Comparison of ENCODE assay signal across 1 cellular context in the genomic region with DNA sequence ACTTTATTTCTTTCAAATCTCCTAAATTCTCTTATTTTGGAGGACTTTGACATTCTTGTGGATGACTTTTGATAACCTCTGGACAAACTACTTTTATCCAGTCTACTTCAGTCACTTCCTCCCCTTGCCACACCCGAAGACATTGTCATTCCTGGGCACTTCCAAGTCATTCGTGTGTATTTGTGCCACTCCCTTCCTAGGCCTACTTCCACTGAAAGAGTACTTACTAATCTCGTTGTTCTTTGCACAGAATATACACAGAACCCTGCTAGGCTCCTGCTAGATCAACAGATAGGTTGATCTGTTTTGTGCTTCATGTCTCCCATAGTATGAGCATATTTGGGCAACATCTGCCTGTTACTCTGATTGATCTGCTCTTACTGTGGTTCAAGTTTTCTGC.
TF ChIP-seq lines count a peak whose summit lies in the region.

No MANE protein-coding gene starts in this region.

TF ChIP-seq in GM23338, 12 proteins besides CTCF, POLR2A, EP300 and RAD21:
- TF ChIP-seq STAT1 (IDR thresholded peaks at IDR 0.05; ENCODE audit: unreplicated experiment) (no peak), EZH2phosphoT487 (IDR thresholded peaks at IDR 0.05; ENCODE audit: unreplicated experiment) (no peak), EZH2 (IDR thresholded peaks at IDR 0.05; ENCODE audit: low read depth, unreplicated experiment) (no peak), CREB1 (CRISPR knock-in tag; IDR thresholded peaks at IDR 0.05; ENCODE audit: low read depth) (no peak), NANOG (IDR thresholded peaks at IDR 0.05; ENCODE audit: borderline replicate concordance) (no peak), ZNF114 (CRISPR knock-in tag; IDR thresholded peaks at IDR 0.05) (no peak), ETS1 (IDR thresholded peaks at IDR 0.05) (no peak), ZNF331 (CRISPR knock-in tag; IDR thresholded peaks at IDR 0.05; ENCODE audit: low read depth) (no peak), JUNB (IDR thresholded peaks at IDR 0.05; ENCODE audit: unreplicated experiment) (no peak), POLR2AphosphoS5 (IDR thresholded peaks at IDR 0.05; ENCODE audit: low read depth) (no peak)
- TF ChIP-seq, protein P1, sequence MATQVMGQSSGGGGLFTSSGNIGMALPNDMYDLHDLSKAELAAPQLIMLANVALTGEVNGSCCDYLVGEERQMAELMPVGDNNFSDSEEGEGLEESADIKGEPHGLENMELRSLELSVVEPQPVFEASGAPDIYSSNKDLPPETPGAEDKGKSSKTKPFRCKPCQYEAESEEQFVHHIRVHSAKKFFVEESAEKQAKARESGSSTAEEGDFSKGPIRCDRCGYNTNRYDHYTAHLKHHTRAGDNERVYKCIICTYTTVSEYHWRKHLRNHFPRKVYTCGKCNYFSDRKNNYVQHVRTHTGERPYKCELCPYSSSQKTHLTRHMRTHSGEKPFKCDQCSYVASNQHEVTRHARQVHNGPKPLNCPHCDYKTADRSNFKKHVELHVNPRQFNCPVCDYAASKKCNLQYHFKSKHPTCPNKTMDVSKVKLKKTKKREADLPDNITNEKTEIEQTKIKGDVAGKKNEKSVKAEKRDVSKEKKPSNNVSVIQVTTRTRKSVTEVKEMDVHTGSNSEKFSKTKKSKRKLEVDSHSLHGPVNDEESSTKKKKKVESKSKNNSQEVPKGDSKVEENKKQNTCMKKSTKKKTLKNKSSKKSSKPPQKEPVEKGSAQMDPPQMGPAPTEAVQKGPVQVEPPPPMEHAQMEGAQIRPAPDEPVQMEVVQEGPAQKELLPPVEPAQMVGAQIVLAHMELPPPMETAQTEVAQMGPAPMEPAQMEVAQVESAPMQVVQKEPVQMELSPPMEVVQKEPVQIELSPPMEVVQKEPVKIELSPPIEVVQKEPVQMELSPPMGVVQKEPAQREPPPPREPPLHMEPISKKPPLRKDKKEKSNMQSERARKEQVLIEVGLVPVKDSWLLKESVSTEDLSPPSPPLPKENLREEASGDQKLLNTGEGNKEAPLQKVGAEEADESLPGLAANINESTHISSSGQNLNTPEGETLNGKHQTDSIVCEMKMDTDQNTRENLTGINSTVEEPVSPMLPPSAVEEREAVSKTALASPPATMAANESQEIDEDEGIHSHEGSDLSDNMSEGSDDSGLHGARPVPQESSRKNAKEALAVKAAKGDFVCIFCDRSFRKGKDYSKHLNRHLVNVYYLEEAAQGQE (IDR thresholded peaks at IDR 0.05; ENCODE audit: unreplicated experiment) = no peak
- TF ChIP-seq, protein P2, sequence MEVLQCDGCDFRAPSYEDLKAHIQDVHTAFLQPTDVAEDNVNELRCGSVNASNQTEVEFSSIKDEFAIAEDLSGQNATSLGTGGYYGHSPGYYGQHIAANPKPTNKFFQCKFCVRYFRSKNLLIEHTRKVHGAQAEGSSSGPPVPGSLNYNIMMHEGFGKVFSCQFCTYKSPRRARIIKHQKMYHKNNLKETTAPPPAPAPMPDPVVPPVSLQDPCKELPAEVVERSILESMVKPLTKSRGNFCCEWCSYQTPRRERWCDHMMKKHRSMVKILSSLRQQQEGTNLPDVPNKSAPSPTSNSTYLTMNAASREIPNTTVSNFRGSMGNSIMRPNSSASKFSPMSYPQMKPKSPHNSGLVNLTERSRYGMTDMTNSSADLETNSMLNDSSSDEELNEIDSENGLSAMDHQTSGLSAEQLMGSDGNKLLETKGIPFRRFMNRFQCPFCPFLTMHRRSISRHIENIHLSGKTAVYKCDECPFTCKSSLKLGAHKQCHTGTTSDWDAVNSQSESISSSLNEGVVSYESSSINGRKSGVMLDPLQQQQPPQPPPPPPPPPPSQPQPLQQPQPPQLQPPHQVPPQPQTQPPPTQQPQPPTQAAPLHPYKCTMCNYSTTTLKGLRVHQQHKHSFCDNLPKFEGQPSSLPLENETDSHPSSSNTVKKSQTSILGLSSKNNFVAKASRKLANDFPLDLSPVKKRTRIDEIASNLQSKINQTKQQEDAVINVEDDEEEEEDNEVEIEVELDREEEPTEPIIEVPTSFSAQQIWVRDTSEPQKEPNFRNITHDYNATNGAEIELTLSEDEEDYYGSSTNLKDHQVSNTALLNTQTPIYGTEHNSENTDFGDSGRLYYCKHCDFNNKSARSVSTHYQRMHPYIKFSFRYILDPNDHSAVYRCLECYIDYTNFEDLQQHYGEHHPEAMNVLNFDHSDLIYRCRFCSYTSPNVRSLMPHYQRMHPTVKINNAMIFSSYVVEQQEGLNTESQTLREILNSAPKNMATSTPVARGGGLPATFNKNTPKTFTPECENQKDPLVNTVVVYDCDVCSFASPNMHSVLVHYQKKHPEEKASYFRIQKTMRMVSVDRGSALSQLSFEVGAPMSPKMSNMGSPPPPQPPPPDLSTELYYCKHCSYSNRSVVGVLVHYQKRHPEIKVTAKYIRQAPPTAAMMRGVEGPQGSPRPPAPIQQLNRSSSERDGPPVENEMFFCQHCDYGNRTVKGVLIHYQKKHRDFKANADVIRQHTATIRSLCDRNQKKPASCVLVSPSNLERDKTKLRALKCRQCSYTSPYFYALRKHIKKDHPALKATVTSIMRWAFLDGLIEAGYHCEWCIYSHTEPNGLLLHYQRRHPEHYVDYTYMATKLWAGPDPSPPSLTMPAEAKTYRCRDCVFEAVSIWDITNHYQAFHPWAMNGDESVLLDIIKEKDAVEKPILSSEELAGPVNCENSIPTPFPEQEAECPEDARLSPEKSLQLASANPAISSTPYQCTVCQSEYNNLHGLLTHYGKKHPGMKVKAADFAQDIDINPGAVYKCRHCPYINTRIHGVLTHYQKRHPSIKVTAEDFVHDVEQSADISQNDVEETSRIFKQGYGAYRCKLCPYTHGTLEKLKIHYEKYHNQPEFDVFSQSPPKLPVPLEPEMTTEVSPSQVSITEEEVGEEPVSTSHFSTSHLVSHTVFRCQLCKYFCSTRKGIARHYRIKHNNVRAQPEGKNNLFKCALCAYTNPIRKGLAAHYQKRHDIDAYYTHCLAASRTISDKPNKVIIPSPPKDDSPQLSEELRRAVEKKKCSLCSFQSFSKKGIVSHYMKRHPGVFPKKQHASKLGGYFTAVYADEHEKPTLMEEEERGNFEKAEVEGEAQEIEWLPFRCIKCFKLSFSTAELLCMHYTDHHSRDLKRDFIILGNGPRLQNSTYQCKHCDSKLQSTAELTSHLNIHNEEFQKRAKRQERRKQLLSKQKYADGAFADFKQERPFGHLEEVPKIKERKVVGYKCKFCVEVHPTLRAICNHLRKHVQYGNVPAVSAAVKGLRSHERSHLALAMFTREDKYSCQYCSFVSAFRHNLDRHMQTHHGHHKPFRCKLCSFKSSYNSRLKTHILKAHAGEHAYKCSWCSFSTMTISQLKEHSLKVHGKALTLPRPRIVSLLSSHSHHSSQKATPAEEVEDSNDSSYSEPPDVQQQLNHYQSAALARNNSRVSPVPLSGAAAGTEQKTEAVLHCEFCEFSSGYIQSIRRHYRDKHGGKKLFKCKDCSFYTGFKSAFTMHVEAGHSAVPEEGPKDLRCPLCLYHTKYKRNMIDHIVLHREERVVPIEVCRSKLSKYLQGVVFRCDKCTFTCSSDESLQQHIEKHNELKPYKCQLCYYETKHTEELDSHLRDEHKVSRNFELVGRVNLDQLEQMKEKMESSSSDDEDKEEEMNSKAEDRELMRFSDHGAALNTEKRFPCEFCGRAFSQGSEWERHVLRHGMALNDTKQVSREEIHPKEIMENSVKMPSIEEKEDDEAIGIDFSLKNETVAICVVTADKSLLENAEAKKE (CRISPR knock-in tag; IDR thresholded peaks at IDR 0.05) = no peak
